In the genomic region with DNA sequence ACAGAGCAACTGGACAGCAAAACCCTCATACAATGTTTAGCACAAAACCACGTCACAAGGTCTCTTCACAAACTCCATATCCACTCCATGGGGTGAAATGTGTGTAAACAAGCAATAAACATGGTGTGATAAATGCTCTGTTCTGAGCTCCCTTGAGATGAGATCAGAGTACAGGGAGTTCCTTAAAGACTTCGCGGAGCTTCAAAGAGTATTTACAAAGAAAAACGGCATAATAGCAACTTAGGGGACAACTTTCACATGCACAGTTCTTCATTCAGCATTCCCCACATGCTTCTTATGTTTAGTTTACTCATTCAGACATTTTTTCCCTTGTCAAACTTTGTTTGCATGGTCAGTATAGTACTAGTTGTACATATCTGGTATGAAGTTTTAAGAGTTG, we compare ENCODE assay signal across 19 cellular contexts. TPM values are rescaled to one million over a fixed set of nuclear protein-coding genes. Genes with fewer than 3 reads are reported as not detected.
A peak's percentile ranks its signal among the peaks of the same experiment; 100 is the strongest.
DNase-seq lines count a peak whose midpoint lies in the region; ATAC-seq, FAIRE-seq and TF ChIP-seq lines count a peak whose summit lies in the region.
"Had no signal": no experiment of that assay in that cellular context is flagged by ENCODE, and none has a peak within 500 bp of the region (broad histone marks: within the 10 kb centered on the region; RNA-seq: fewer than 3 reads in every experiment).

No MANE protein-coding gene starts in this region.

- no peak overlapping the region for H3K4me3 Mint-ChIP-seq in activated naive CD4-positive, alpha-beta T cell treated with anti-CD3 and anti-CD28 coated beads, Interleukin-2, amount 10 ng/mL, durations not matched to agents 7 days and 5 days
- H3K4me3 Mint-ChIP-seq: CD4-positive, CD25-positive, alpha-beta regulatory T cell; GM23338 had no signal

- CTCF ChIA-PET in IMR-90 (lab: Yijun Ruan, JAX), result no interaction called here
- CTCF ChIA-PET in activated naive CD4-positive, alpha-beta T cell treated with anti-CD3 and anti-CD28 coated beads, Interleukin-2, amount 10 ng/mL, durations not matched to agents 7 days and 5 days (lab: Charles Lee), result no interaction called here

- WGBS in IMR-90 (ENCODE audit: extremely low coverage in 2 of 2, insufficient read length in 1 of 2), 2 experiments, result no CpG with 5 or more reads among the region's 4 CpGs
- 2% methylated on average over 3 of the region's 4 CpGs for WGBS in mesenchymal stem cell
- 9 to 31% (median 25%) methylated on average over 4 of the region's 4 CpGs for WGBS in small intestine, 3 donors
- 52 to 56% methylated on average over 4 of the region's 4 CpGs for WGBS in upper lobe of left lung, 2 donors

- no peak for TF ChIP-seq EP300 in upper lobe of left lung (IDR thresholded peaks at IDR 0.05)

- H3K56ac ChIP-seq in IMR-90 (ENCODE audit: extremely low read depth, insufficient read depth, low read length), result no peak overlapping the region

- H4K5ac ChIP-seq in IMR-90 (ENCODE audit: low read depth, low read length), result no peak overlapping the region

- H3K4me3 ChIP-seq in IMR-90 (ENCODE audit: insufficient read depth, low read depth, low read length), result no peak overlapping the region
- H3K4me3 ChIP-seq in brain microvascular endothelial cell (ENCODE audit: low read depth, low read length), result no peak overlapping the region
- H3K4me3 ChIP-seq in mesenchymal stem cell (ENCODE audit: insufficient read depth in 1 of 2, low read depth in 1 of 2, low read length in 2 of 2), result no peak overlapping the region
- H3K4me3 ChIP-seq in small intestine (ENCODE audit: low read depth in 1 of 2, low read length in 2 of 2), result no peak overlapping the region
- no peak overlapping the region for H3K4me3 ChIP-seq in upper lobe of left lung
- H3K4me3 ChIP-seq: GM23338, PC-9 had no signal

- H2BK5ac ChIP-seq in IMR-90 (ENCODE audit: low read depth, low read length, poor library complexity, severe bottlenecking) (no peak overlapping the region), mesenchymal stem cell (ENCODE audit: low read depth, low read length, poor library complexity, severe bottlenecking) (no peak overlapping the region)

- no peaks in the 10 kb centered on the region for H3K36me3 ChIP-seq in IMR-90 (ENCODE audit: control insufficient read depth, insufficient read depth, low read length)
- no peaks in the 10 kb centered on the region for H3K36me3 ChIP-seq in brain microvascular endothelial cell (replicated peaks)
- no peaks in the 10 kb centered on the region for H3K36me3 ChIP-seq in mesenchymal stem cell (ENCODE audit: control insufficient read depth in 1 of 2, insufficient read depth in 2 of 2, low read depth in 1 of 2, low read length in 2 of 2)
- H3K36me3 ChIP-seq in small intestine (ENCODE audit: control insufficient read depth in 2 of 2, insufficient read depth in 2 of 2, low read length in 2 of 2), result no peaks in the 10 kb centered on the region
- no peaks in the 10 kb centered on the region for H3K36me3 ChIP-seq in upper lobe of left lung

- H3K9me1 ChIP-seq in IMR-90 (ENCODE audit: insufficient read depth, low read length), result no peaks in the 10 kb centered on the region

- no peak for FAIRE-seq in small intestine (lab: Jason Lieb, UNC)
- FAIRE-seq: GM12892 had no signal

- no peak overlapping the region for H3K18ac ChIP-seq in IMR-90 (ENCODE audit: low read depth, low read length)
- no peak overlapping the region for H3K18ac ChIP-seq in mesenchymal stem cell (ENCODE audit: low read depth in 1 of 2, low read length in 2 of 2)

- H3K23ac ChIP-seq in IMR-90 (ENCODE audit: low read depth, low read length) (no peak overlapping the region), mesenchymal stem cell (ENCODE audit: low read length in 2 of 2) (no peak overlapping the region)

- H3K9ac ChIP-seq in IMR-90 (ENCODE audit: low read depth, low read length) (no peak overlapping the region), mesenchymal stem cell (ENCODE audit: low read length) (no peak overlapping the region)
- H3K9ac ChIP-seq: KMS-11 had no signal

- H3K14ac ChIP-seq in IMR-90 (replicated peaks; ENCODE audit: low read depth, low read length), result no peak overlapping the region
- H3K14ac ChIP-seq in mesenchymal stem cell (ENCODE audit: low read length in 2 of 2), result no peak overlapping the region

- TF ChIP-seq RAD21 in IMR-90 (IDR thresholded peaks at IDR 0.05; ENCODE audit: low read length), result no peak

- POLR2A ChIA-PET in IMR-90 (lab: Charles Lee; ENCODE audit: unreplicated experiment), result no interaction called here

- no peak overlapping the region for H2AK9ac ChIP-seq in IMR-90 (replicated peaks; ENCODE audit: low read depth, low read length, poor library complexity)

- H2AK5ac ChIP-seq in IMR-90 (ENCODE audit: low read depth, low read length) (no peak overlapping the region), mesenchymal stem cell (ENCODE audit: low read length, severe bottlenecking) (no peak overlapping the region)

- no TSS peak for BruUV-seq in IMR-90 (replicated peaks; lab: Mats Ljungman, UMichigan)

- no peaks in the 10 kb centered on the region for H4K20me1 ChIP-seq in IMR-90 (ENCODE audit: insufficient read depth, low read length)

- H2BK120ac ChIP-seq in IMR-90 (ENCODE audit: low read depth, low read length) (no peak overlapping the region), mesenchymal stem cell (ENCODE audit: low read depth, low read length) (no peak overlapping the region)

- dilution Hi-C loops in IMR-90 (cut with HindIII; ENCODE audit: low sequenced_read_pairs, unreplicated experiment), result no loop called here

- H3K4ac ChIP-seq in IMR-90 (ENCODE audit: low read depth, low read length), result no peak overlapping the region
- no peak overlapping the region for H3K4ac ChIP-seq in mesenchymal stem cell (ENCODE audit: low read depth in 1 of 2, low read length in 2 of 2)

- H3K27ac Mint-ChIP-seq in activated naive CD4-positive, alpha-beta T cell treated with anti-CD3 and anti-CD28 coated beads, Interleukin-2, amount 10 ng/mL, durations not matched to agents 7 days and 5 days, result no peak overlapping the region
- H3K27ac Mint-ChIP-seq: CD4-positive, CD25-positive, alpha-beta regulatory T cell; GM23338 had no signal

- H2BK15ac ChIP-seq in IMR-90 (ENCODE audit: low read depth, low read length), result no peak overlapping the region
- H2BK15ac ChIP-seq in mesenchymal stem cell (ENCODE audit: low read depth, poor library complexity, severe bottlenecking), result no peak overlapping the region

- no peaks in the 10 kb centered on the region for H3K9me3 ChIP-seq in IMR-90 (ENCODE audit: control insufficient read depth, insufficient read depth, low read length)
- no peaks in the 10 kb centered on the region for H3K9me3 ChIP-seq in mesenchymal stem cell (ENCODE audit: control insufficient read depth, low read length)
- H3K9me3 ChIP-seq in small intestine (ENCODE audit: control insufficient read depth, low read depth), result no peaks in the 10 kb centered on the region
- H3K9me3 ChIP-seq in upper lobe of left lung, result no peaks in the 10 kb centered on the region

- H4K91ac ChIP-seq in IMR-90 (ENCODE audit: insufficient read depth, low read depth, low read length) (no peak overlapping the region), mesenchymal stem cell (ENCODE audit: low read length) (no peak overlapping the region)

- ATAC-seq in IMR-90 (ENCODE audit: low read depth) (peak; percentile 80), upper lobe of left lung (ENCODE audit: low FRiP score in 2 of 2) (no peak)
- ATAC-seq: GM23338 had no signal

- no peaks in the 10 kb centered on the region for H3K79me1 ChIP-seq in IMR-90 (ENCODE audit: low read depth in 1 of 2, low read length in 2 of 2)
- no peaks in the 10 kb centered on the region for H3K79me1 ChIP-seq in mesenchymal stem cell (replicated peaks; ENCODE audit: low read length, poor library complexity, severe bottlenecking)

- DNase-seq in IMR-90, result peak; percentile 10
- peak; percentile 25 for DNase-seq in brain microvascular endothelial cell
- peak; percentile 88 for DNase-seq in mesenchymal stem cell
- DNase-seq in small intestine, result peak; percentile 42
- no peak for DNase-seq in NCI-H187 (lab: John Stamatoyannopoulos, UW)
- DNase-seq in GM13976 (ENCODE audit: low spot score), result no peak
- no peak for DNase-seq in activated naive CD4-positive, alpha-beta T cell treated with anti-CD3 and anti-CD28 coated beads, Interleukin-2, amount 10 ng/mL, durations not matched to agents 7 days and 5 days
- DNase-seq in upper lobe of left lung, result no peak
- DNase-seq: CD4-positive, CD25-positive, alpha-beta regulatory T cell; DMS79 treated with DMSO at 0.1 percent for 48 hours; GDM1; NCI-H1930; NCI-H2171; NCI-H446 treated with DMSO at 0.1 percent for 48 hours; NCI-H748 treated with DMSO at 0.1 percent for 48 hours; PC-9 had no signal

- H3K4me1 ChIP-seq in IMR-90 (ENCODE audit: control insufficient read depth, insufficient read depth, low read length) (0 out of 2 replicates have a peak, but pooled peaks cover 2% of the 10 kb centered on the region), mesenchymal stem cell (ENCODE audit: control insufficient read depth, insufficient read depth, low read depth, low read length) (no peaks in the 10 kb centered on the region), small intestine (ENCODE audit: control insufficient read depth in 2 of 2, insufficient read depth in 1 of 2, low read depth in 1 of 2, low read length in 1 of 2) (peaks cover 2 to 4% of the 10 kb centered on the region in 2 donors), upper lobe of left lung (no peaks in the 10 kb centered on the region)

- TF ChIP-seq CTCF in IMR-90 (conservative IDR thresholded peaks at IDR 0.05; ENCODE audit: low read depth, low read length), result no peak
- TF ChIP-seq CTCF in brain microvascular endothelial cell (IDR thresholded peaks at IDR 0.05; ENCODE audit: low read depth, low read length, missing control alignments), result no peak
- TF ChIP-seq CTCF in GM13976 (IDR thresholded peaks at IDR 0.05; ENCODE audit: borderline replicate concordance, control extremely low read depth, extremely low read depth, insufficient read depth, missing control alignments), result no peak
- TF ChIP-seq CTCF in upper lobe of left lung (IDR thresholded peaks at IDR 0.05), result no peak

- H2BK20ac ChIP-seq in IMR-90 (ENCODE audit: low read depth, low read length), result no peak overlapping the region

- no peak overlapping the region for H2AFZ ChIP-seq in IMR-90 (replicated peaks; ENCODE audit: low read length, poor library complexity)
- no peak overlapping the region for H2AFZ ChIP-seq in mesenchymal stem cell (ENCODE audit: low read depth, low read length)
- H2AFZ ChIP-seq: GM23338, PC-9 had no signal

- in situ Hi-C loops in IMR-90 (cut with MboI; ENCODE audit: low sequenced_read_pairs) (no loop called here), brain microvascular endothelial cell (cut with HindIII; ENCODE audit: low pct_ligation_motif_present, low sequenced_read_pairs) (no loop called here), GM13976 (cut with MboI; ENCODE audit: low sequenced_read_pairs, unreplicated experiment) (no loop called here)

- H3K27me3 ChIP-seq in IMR-90 (ENCODE audit: control insufficient read depth, insufficient read depth, low read length) (no peaks in the 10 kb centered on the region), brain microvascular endothelial cell (replicated peaks) (no peaks in the 10 kb centered on the region), mesenchymal stem cell (ENCODE audit: control insufficient read depth in 1 of 2, insufficient read depth in 1 of 2, low read length in 2 of 2) (no peaks in the 10 kb centered on the region), small intestine (ENCODE audit: control insufficient read depth in 2 of 2, insufficient read depth in 2 of 2, low read length in 2 of 2) (no peaks in the 10 kb centered on the region), upper lobe of left lung (no peaks in the 10 kb centered on the region)

- H3K36me3 Mint-ChIP-seq in activated naive CD4-positive, alpha-beta T cell treated with anti-CD3 and anti-CD28 coated beads, Interleukin-2, amount 10 ng/mL, durations not matched to agents 7 days and 5 days, result no peaks in the 10 kb centered on the region

- H3K4me2 ChIP-seq in IMR-90 (ENCODE audit: low read depth, low read length), result peak overlapping the region; percentile 74
- no peak overlapping the region for H3K4me2 ChIP-seq in mesenchymal stem cell (ENCODE audit: low read length, poor library complexity, severe bottlenecking)
- H3K4me2 ChIP-seq: GM23338, KMS-11, PC-9 had no signal

- intact Hi-C loops in IMR-90 (cut with micrococcal nuclease), result no loop called here

- H3K27ac ChIP-seq in IMR-90 (ENCODE audit: insufficient read depth, low read length), result no peak overlapping the region
- H3K27ac ChIP-seq in brain microvascular endothelial cell, result no peak overlapping the region
- no peak overlapping the region for H3K27ac ChIP-seq in mesenchymal stem cell (ENCODE audit: low read length, poor library complexity, severe bottlenecking)
- no peak overlapping the region for H3K27ac ChIP-seq in small intestine (ENCODE audit: low read depth in 1 of 2, low read length in 1 of 2)
- H3K27ac ChIP-seq in upper lobe of left lung, result no peak overlapping the region
- H3K27ac ChIP-seq: KMS-11, PC-9 had no signal

- no peaks in the 10 kb centered on the region for H3K27me3 Mint-ChIP-seq in activated naive CD4-positive, alpha-beta T cell treated with anti-CD3 and anti-CD28 coated beads, Interleukin-2, amount 10 ng/mL, durations not matched to agents 7 days and 5 days
- H3K27me3 Mint-ChIP-seq: CD4-positive, CD25-positive, alpha-beta regulatory T cell had no signal

- H3K4me1 Mint-ChIP-seq in activated naive CD4-positive, alpha-beta T cell treated with anti-CD3 and anti-CD28 coated beads, Interleukin-2, amount 10 ng/mL, durations not matched to agents 7 days and 5 days, result no peaks in the 10 kb centered on the region

- TF ChIP-seq POLR2A in IMR-90 (IDR thresholded peaks at IDR 0.05; ENCODE audit: low read depth, low read length) (no peak), upper lobe of left lung (IDR thresholded peaks at IDR 0.05) (no peak)

- H3K9me3 Mint-ChIP-seq in activated naive CD4-positive, alpha-beta T cell treated with anti-CD3 and anti-CD28 coated beads, Interleukin-2, amount 10 ng/mL, durations not matched to agents 7 days and 5 days, result no peaks in the 10 kb centered on the region
- H3K9me3 Mint-ChIP-seq: GM23338 had no signal

- H2BK12ac ChIP-seq in mesenchymal stem cell (ENCODE audit: low read length in 2 of 2), result no peak overlapping the region

- H4K8ac ChIP-seq in IMR-90 (ENCODE audit: low read depth in 2 of 2, low read length in 2 of 2) (no peak overlapping the region), mesenchymal stem cell (ENCODE audit: low read length) (no peak overlapping the region)

RNA-seq across cellular contexts. Expression of gene SUCLG2, which starts 52.5 kb away (rescaled TPM):
- 34.6 and 45.5 TPM in 2 replicates for total RNA-seq in IMR-90 (2012; rRNA removed)
- 21.4 and 26.8 TPM in 2 replicates for polyA plus RNA-seq in IMR-90 (2012; rRNA removed)
- 5.3 TPM in 2 replicates for polyA plus RNA-seq in IMR-90 (2012; cell fraction: cytosol; rRNA removed)
- 1.3 and 8.4 TPM in 2 replicates for polyA plus RNA-seq in IMR-90 (2012; cell fraction: nucleus; rRNA removed; ENCODE audit: low replicate concordance)
- 46.2 TPM for polyA plus RNA-seq in mesenchymal stem cell (2013, experiment 1 of 2)
- polyA plus RNA-seq in mesenchymal stem cell (2013, experiment 2 of 2), result 47.3 TPM
- 100 to 1,000 TPM in 1 of 3 donors, 10 to 100 TPM in 2; 77.7 to 157 (median 93.2) TPM for polyA plus RNA-seq in small intestine
- 10 to 100 TPM; 36.7 to 69.3 (median 50.8) TPM for total RNA-seq in upper lobe of left lung

Comparison
In these comparisons a context has a peak if more than half of its experiments do, and no peak if none do; other contexts are left out.
1. DNase-seq: peak in IMR-90 (single experiment), brain microvascular endothelial cell (single experiment), mesenchymal stem cell (single experiment) and small intestine (single experiment); none in NCI-H187 (0 of 2), GM13976 (single experiment), activated naive CD4-positive, alpha-beta T cell treated with anti-CD3 and anti-CD28 coated beads, Interleukin-2, amount 10 ng/mL, durations not matched to agents 7 days and 5 days (single experiment) and upper lobe of left lung (0 of 2).